Comparison of ENCODE assay signal across 8 cellular contexts in the genomic region with DNA sequence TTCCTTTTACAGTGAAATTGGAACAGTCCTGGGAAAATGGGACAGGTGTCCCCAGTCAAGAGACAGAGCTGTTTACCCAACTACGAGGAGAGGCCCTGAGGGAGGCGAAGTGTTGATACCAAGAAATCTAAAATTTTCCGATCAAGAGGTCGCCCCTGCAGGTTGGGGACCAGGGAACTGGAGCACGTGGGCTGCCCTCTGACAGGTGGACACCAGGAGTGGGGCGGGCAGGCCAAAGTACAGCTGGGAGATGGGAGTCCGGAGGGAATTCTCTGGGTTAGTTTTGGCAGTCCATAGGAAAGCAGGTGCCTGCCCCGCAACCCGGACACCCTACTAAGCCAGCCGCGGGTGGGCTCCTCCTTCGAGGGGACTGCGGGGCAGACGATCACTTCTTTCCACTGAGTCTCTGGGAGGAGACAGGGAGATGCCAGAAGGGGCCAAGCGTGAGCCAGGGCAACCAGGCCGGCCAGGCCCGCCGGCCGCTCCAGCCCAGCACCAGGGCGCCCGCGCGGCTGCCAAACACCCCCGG. TPM values are rescaled to one million over a fixed set of nuclear protein-coding genes. Genes with fewer than 3 reads are reported as not detected.
DNase-seq lines count a peak whose midpoint lies in the region; ATAC-seq and TF ChIP-seq lines count a peak whose summit lies in the region.

No MANE protein-coding gene starts in this region.

- no peak overlapping the region for H2AFZ ChIP-seq in hepatocyte

- H3K27ac ChIP-seq in WERI-Rb-1, result no peak overlapping the region
- no peak overlapping the region for H3K27ac ChIP-seq in hepatocyte

- no peaks in the 10 kb centered on the region for H3K36me3 ChIP-seq in WERI-Rb-1
- no peaks in the 10 kb centered on the region for H3K36me3 ChIP-seq in hepatocyte (replicated peaks; ENCODE audit: insufficient read depth, low read depth)
- no peaks in the 10 kb centered on the region for H3K36me3 ChIP-seq in skeletal muscle satellite cell (ENCODE audit: insufficient read depth, low read length)

- H3K9me2 ChIP-seq in hepatocyte (replicated peaks; ENCODE audit: insufficient read depth), result no peaks in the 10 kb centered on the region

- H3K9ac ChIP-seq in skeletal muscle satellite cell (ENCODE audit: low read depth, low read length), result peak overlapping the region; percentile 26

- peaks cover 11% of the 10 kb centered on the region for H3K27me3 ChIP-seq in WERI-Rb-1 (ENCODE audit: insufficient read depth, low read depth, severe bottlenecking)
- H3K27me3 ChIP-seq in hepatocyte, result peaks cover 18% of the 10 kb centered on the region
- H3K27me3 ChIP-seq in skeletal muscle satellite cell (ENCODE audit: control insufficient read depth, insufficient read depth, low read length), result peaks cover 15% of the 10 kb centered on the region

- 24% methylated on average over 23 of the region's 24 CpGs for WGBS in hepatocyte (ENCODE audit: low lambda C conversion rate, missing lambda C conversion rate)

- H3K4me1 ChIP-seq in hepatocyte (ENCODE audit: insufficient read depth), result no peaks in the 10 kb centered on the region
- H3K4me1 ChIP-seq in skeletal muscle satellite cell (ENCODE audit: control insufficient read depth, insufficient read depth, low read length), result peaks cover 13% of the 10 kb centered on the region

- H4K20me1 ChIP-seq in hepatocyte (ENCODE audit: insufficient read depth, poor library complexity, severe bottlenecking), result no peaks in the 10 kb centered on the region

- DNase-seq in WERI-Rb-1, result no peak
- DNase-seq in hepatocyte (ENCODE audit: low spot score), result no peak
- no peak for DNase-seq in NK-92 (lab: John Stamatoyannopoulos, UW; ENCODE audit: unreplicated experiment)
- no peak for DNase-seq in HPDE6-E6E7 (ENCODE audit: extremely low spot score)
- no peak for DNase-seq in omental fat pad (ENCODE audit: low spot score)

- H3K79me2 ChIP-seq in hepatocyte, result no peaks in the 10 kb centered on the region

- no peak for TF ChIP-seq CTCF in WERI-Rb-1 (IDR thresholded peaks at IDR 0.05; ENCODE audit: low read depth, low read length)
- TF ChIP-seq CTCF in hepatocyte (IDR thresholded peaks at IDR 0.05; ENCODE audit: poor library complexity), result no peak
- no peak for TF ChIP-seq CTCF in omental fat pad (IDR thresholded peaks at IDR 0.05)

- H3K9me3 ChIP-seq in WERI-Rb-1 (ENCODE audit: severe bottlenecking) (no peaks in the 10 kb centered on the region), hepatocyte (ENCODE audit: low read depth) (no peaks in the 10 kb centered on the region), skeletal muscle satellite cell (replicated peaks; ENCODE audit: low read length) (no peaks in the 10 kb centered on the region)

- peak overlapping the region; percentile 100 for H3K4me2 ChIP-seq in hepatocyte
- peak overlapping the region; percentile 76 for H3K4me2 ChIP-seq in skeletal muscle satellite cell (ENCODE audit: low read length)

- ATAC-seq in GM21526 (IDR thresholded peaks at IDR 0.05; ENCODE audit: low FRiP score, unreplicated experiment) (peak; percentile 0), GM21717 (IDR thresholded peaks at IDR 0.05; ENCODE audit: unreplicated experiment) (no peak), omental fat pad (ENCODE audit: low FRiP score) (no peak)

- H3K4me3 ChIP-seq in WERI-Rb-1 (ENCODE audit: low read depth, low read length), result peak overlapping the region; percentile 27
- H3K4me3 ChIP-seq in hepatocyte, result peak overlapping the region; percentile 90
- peak overlapping the region; percentile 72 for H3K4me3 ChIP-seq in skeletal muscle satellite cell (ENCODE audit: low read length)

RNA-seq across cellular contexts. Expression of a gene that starts 0.9 kb away (rescaled TPM):
- 1.8 and 3.5 TPM in 2 replicates for total RNA-seq in hepatocyte
- 3.6 and 6.0 TPM in 2 replicates for polyA plus RNA-seq in hepatocyte
- 0.87 and 1.5 TPM in 2 replicates for total RNA-seq in skeletal muscle satellite cell (2012; rRNA removed)
- 10 to 100 TPM in 1 of 4 donors, 1 to 10 TPM in 3; 6.0 to 15.8 (median 8.8) TPM for total RNA-seq in omental fat pad

Comparison
In these comparisons a context has a peak if more than half of its experiments do, and no peak if none do; other contexts are left out.
1. H3K4me3 ChIP-seq: peak in every context shown above with its lines; median percentile 90 in hepatocyte; 72 in skeletal muscle satellite cell; 27 in WERI-Rb-1.